In the genomic region with DNA sequence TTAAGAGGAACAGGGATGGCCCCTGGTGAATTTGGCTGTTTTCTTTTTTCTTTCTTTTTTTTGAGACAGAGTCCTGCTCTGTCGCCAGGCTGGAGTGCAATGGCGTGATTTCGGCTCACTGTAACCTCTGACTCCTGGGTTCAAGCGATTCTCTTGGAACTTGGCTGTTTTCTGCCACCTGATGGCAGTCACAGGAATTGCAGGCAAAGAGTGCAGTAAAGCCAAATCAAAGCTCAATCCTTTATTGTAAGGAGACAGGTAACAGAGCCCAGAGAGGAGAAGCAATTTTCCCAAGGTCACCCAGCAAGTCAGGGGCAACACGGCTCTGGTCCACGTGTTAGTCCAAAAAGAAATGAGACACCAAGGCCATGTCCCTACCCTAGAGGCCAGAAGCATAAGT, we compare ENCODE assay signal across 2 cellular contexts.
A peak's percentile ranks its signal among the peaks of the same experiment; 100 is the strongest.
TF ChIP-seq lines count a peak whose summit lies in the region.

No MANE protein-coding gene starts in this region.

TF ChIP-seq in HEK293, 187 proteins besides CTCF, POLR2A, EP300 and RAD21 (continued from another document):
- TF ChIP-seq, protein P1, sequence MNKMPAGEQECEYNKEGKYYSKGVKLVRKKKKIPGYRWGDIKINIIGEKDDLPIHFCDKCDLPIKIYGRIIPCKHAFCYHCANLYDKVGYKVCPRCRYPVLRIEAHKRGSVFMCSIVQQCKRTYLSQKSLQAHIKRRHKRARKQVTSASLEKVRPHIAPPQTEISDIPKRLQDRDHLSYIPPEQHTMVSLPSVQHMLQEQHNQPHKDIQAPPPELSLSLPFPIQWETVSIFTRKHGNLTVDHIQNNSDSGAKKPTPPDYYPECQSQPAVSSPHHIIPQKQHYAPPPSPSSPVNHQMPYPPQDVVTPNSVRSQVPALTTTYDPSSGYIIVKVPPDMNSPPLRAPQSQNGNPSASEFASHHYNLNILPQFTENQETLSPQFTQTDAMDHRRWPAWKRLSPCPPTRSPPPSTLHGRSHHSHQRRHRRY (tag by site-specific recombination; IDR thresholded peaks at IDR 0.05), result no peak
- TF ChIP-seq ZNF580 (tag by site-specific recombination; IDR thresholded peaks at IDR 0.05), result 0 out of 2 replicates have a peak, but pooled peaks have one; percentile 53
- no peak for TF ChIP-seq ZFP41 (tag by site-specific recombination; IDR thresholded peaks at IDR 0.05; ENCODE audit: borderline replicate concordance)
- no peak for TF ChIP-seq EGR2 (tag by site-specific recombination; IDR thresholded peaks at IDR 0.05; ENCODE audit: low read depth)

TF ChIP-seq in GM12878, 131 proteins besides CTCF, POLR2A, EP300 and RAD21 (continued from another document):
- TF ChIP-seq, protein P2, sequence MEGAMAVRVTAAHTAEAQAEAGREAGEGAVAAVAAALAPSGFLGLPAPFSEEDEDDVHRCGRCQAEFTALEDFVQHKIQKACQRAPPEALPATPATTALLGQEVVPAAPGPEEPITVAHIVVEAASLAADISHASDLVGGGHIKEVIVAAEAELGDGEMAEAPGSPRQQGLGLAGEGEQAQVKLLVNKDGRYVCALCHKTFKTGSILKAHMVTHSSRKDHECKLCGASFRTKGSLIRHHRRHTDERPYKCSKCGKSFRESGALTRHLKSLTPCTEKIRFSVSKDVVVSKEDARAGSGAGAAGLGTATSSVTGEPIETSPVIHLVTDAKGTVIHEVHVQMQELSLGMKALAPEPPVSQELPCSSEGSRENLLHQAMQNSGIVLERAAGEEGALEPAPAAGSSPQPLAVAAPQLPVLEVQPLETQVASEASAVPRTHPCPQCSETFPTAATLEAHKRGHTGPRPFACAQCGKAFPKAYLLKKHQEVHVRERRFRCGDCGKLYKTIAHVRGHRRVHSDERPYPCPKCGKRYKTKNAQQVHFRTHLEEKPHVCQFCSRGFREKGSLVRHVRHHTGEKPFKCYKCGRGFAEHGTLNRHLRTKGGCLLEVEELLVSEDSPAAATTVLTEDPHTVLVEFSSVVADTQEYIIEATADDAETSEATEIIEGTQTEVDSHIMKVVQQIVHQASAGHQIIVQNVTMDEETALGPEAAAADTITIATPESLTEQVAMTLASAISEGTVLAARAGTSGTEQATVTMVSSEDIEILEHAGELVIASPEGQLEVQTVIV (IDR thresholded peaks at IDR 0.05; ENCODE audit: borderline replicate concordance, partially characterized antibody), result no peak
- TF ChIP-seq ZBTB33 (IDR thresholded peaks at IDR 0.05) (no peak), ATF7 (IDR thresholded peaks at IDR 0.05; ENCODE audit: low read depth) (no peak), FOXK2 (IDR thresholded peaks at IDR 0.05) (no peak), NBN (IDR thresholded peaks at IDR 0.05) (no peak), SUPT20H (IDR thresholded peaks at IDR 0.05; ENCODE audit: borderline replicate concordance, control insufficient read depth, low read depth, low read length) (no peak), FOXM1 (IDR thresholded peaks at IDR 0.05; ENCODE audit: low read depth, low read length) (no peak), ZNF274 (IDR thresholded peaks at IDR 0.05; ENCODE audit: insufficient read depth, insufficient read length) (no peak), RB1 (IDR thresholded peaks at IDR 0.05; ENCODE audit: borderline replicate concordance) (no peak)
